In the genomic region with DNA sequence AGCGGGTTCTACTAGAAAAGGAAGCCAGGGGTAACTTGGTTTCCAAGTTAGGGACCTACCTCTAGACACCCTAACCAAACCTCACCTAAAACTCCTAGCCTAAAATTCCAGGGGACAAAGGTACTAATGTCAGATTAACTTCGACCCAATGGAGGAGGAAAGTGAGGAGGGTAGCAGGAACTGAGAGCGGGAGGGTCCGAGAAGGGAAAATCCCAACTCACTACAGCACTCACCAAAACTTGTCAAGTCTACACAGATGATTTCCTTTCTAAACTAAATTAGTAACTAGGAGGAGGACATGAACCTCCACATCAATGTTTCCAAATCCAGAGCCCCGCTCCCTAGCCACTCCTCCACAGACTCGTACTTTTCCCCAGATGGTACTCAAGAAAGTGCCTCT, we compare ENCODE assay signal across 17 cellular contexts.
DNase-seq lines count a peak whose midpoint lies in the region; ATAC-seq, FAIRE-seq and TF ChIP-seq lines count a peak whose summit lies in the region.
"Had no signal": no experiment of that assay in that cellular context is flagged by ENCODE, and none has a peak within 500 bp of the region (broad histone marks: within the 10 kb centered on the region; RNA-seq: fewer than 3 reads in every experiment).

No MANE protein-coding gene starts in this region.

- peaks cover 46% of the 10 kb centered on the region for H3K4me1 ChIP-seq in OCI-LY3 (ENCODE audit: low read length)

- peaks cover 44% of the 10 kb centered on the region for H3K4me1 Mint-ChIP-seq in memory B cell

- FAIRE-seq in D721Med (lab: Jason Lieb, UNC), result no peak
- FAIRE-seq: A549 had no signal

- H3K27ac Mint-ChIP-seq in memory B cell, result peak overlapping the region; percentile 64
- H3K27ac Mint-ChIP-seq: H9, T-helper 17 cell had no signal

- ATAC-seq in GM19395 (IDR thresholded peaks at IDR 0.05; ENCODE audit: unreplicated experiment), result peak; percentile 61
- ATAC-seq in memory B cell (ENCODE audit: low read depth), result no peak
- ATAC-seq: T-helper 17 cell had no signal

- CTCF ChIA-PET in GM10248 (lab: Yijun Ruan, JAX), result no interaction called here

- peaks cover 4% of the 10 kb centered on the region for H3K36me3 ChIP-seq in OCI-LY3 (replicated peaks; ENCODE audit: low read depth, low read length)

- POLR2A ChIA-PET in GM10248 (lab: Yijun Ruan, JAX), result no interaction called here

- H3K4me2 ChIP-seq in OCI-LY3 (ENCODE audit: low read length), result peak overlapping the region; percentile 94
- H3K4me2 ChIP-seq: A549 had no signal

- no peak overlapping the region for H2AFZ ChIP-seq in OCI-LY3 (ENCODE audit: low read depth, low read length)

- H3K27me3 Mint-ChIP-seq in memory B cell, result no peaks in the 10 kb centered on the region
- H3K27me3 Mint-ChIP-seq: T-helper 17 cell had no signal

- H3K27me3 ChIP-seq in OCI-LY3 (ENCODE audit: low read depth, low read length), result no peaks in the 10 kb centered on the region

- peak overlapping the region; percentile 61; the same call in 1 of the 2 replicates for H3K9ac ChIP-seq in OCI-LY3 (ENCODE audit: low read length)

- H3K9me3 ChIP-seq in OCI-LY3 (ENCODE audit: insufficient read depth, low read length), result no peaks in the 10 kb centered on the region
- H3K9me3 ChIP-seq: A549 had no signal

- no peaks in the 10 kb centered on the region for H3K9me3 Mint-ChIP-seq in memory B cell
- H3K9me3 Mint-ChIP-seq: H9 had no signal

- H3K36me3 Mint-ChIP-seq in memory B cell, result peaks cover 27% of the 10 kb centered on the region

- H4K20me1 ChIP-seq in OCI-LY3 (ENCODE audit: insufficient read depth, low read length), result 0 out of 2 replicates have a peak, but pooled peaks cover 4% of the 10 kb centered on the region

- DNase-seq in GM10248 (ENCODE audit: extremely low spot score) (peak; percentile 24), memory B cell (ENCODE audit: low spot score in 2 of 2) (no peak), NCI-H748 treated with DMSO at 0.1 percent for 48 hours (lab: John Stamatoyannopoulos, UW) (no peak), NCI-H2227 (lab: John Stamatoyannopoulos, UW; ENCODE audit: unreplicated experiment) (no peak), LoVo (ENCODE audit: low spot score) (no peak), D721Med (ENCODE audit: insufficient read length, low spot score) (no peak)
- DNase-seq: C1 segment of cervical spinal cord, DMS79, H9, NCI-H187, NCI-H2107, NCI-H2227 treated with DMSO at 0.1 percent for 48 hours, NCI-H510A treated with DMSO at 0.1 percent for 48 hours, T-helper 17 cell had no signal

- peaks cover 66% of the 10 kb centered on the region for H3K79me2 ChIP-seq in OCI-LY3 (ENCODE audit: low read length)

- no peak for TF ChIP-seq CTCF in GM10248 (IDR thresholded peaks at IDR 0.05; ENCODE audit: control extremely low read depth, extremely low read depth, low read depth, missing control alignments)
- no peak for TF ChIP-seq CTCF in OCI-LY3 (IDR thresholded peaks at IDR 0.05; ENCODE audit: low read depth, low read length)
- TF ChIP-seq CTCF in D721Med (IDR thresholded peaks at IDR 0.05; ENCODE audit: insufficient read depth, missing control alignments), result no peak

- H3K27ac ChIP-seq in OCI-LY3 (ENCODE audit: low read length), result peak overlapping the region; percentile 88
- H3K27ac ChIP-seq: A549 had no signal

- no peak overlapping the region for H3K4me3 Mint-ChIP-seq in memory B cell
- H3K4me3 Mint-ChIP-seq: H9, T-helper 17 cell had no signal

- peak overlapping the region; percentile 70 for H3K4me3 ChIP-seq in OCI-LY3 (ENCODE audit: low read length)
- H3K4me3 ChIP-seq: A549 had no signal
